ENCODE assay signal across 19 cellular contexts in genomic region chr9:36396985-36397384, GRCh38. TPM values are rescaled to one million over a fixed set of nuclear protein-coding genes. Genes with fewer than 3 reads are reported as not detected.
DNase-seq lines count a peak whose midpoint lies in the region; ATAC-seq and TF ChIP-seq lines count a peak whose summit lies in the region.
"Had no signal": no experiment of that assay in that cellular context is flagged by ENCODE, and none has a peak within 500 bp of the region (broad histone marks: within the 10 kb centered on the region; RNA-seq: fewer than 3 reads in every experiment).

No MANE protein-coding gene starts in this region.

- CTCF ChIA-PET in PC-9 (lab: Charles Lee): interaction anchor here (0.6 to 0.9 kb wide), 2 partner anchors 12 to 267 kb away, joined by 3 to 7 read pairs; no protein-coding TSS in a partner anchor

- intact Hi-C loops in PC-9 (cut with micrococcal nuclease; ENCODE audit: unreplicated experiment): no loop called here

- TF ChIP-seq EP300 in tibial nerve (IDR thresholded peaks at IDR 0.05): no peak

- 0 out of 22 replicates have a peak, but pooled peaks cover 0 to 3% (median 0%) of the 10 kb centered on the region in 11 experiments for H3K9me3 ChIP-seq in BLaER1 treated with 17β-estradiol and CSF1 and Interleukin-3, amounts not matched to agents 10 nM and 100 nM (replicated peaks in 1 of 11)
- H3K9me3 ChIP-seq in PC-9 (ENCODE audit: insufficient read depth, low read depth): no peaks in the 10 kb centered on the region
- no peaks in the 10 kb centered on the region for H3K9me3 ChIP-seq in tibial nerve
- H3K9me3 ChIP-seq: adrenal gland, BE2C, left lung, pancreas, thyroid gland had no signal

- no TSS peak for BruUV-seq in PC-9 (replicated peaks; lab: Mats Ljungman, UMichigan)

- no peak for TF ChIP-seq CTCF in PC-9 (conservative IDR thresholded peaks at IDR 0.05)
- TF ChIP-seq CTCF in glutamatergic neuron (IDR thresholded peaks at IDR 0.05; ENCODE audit: partially characterized antibody, unreplicated experiment): no peak
- TF ChIP-seq CTCF in tibial nerve (IDR thresholded peaks at IDR 0.05): no peak

- H3K79me2 ChIP-seq in PC-9 (ENCODE audit: low read depth): peaks cover 77% of the 10 kb centered on the region

- no peak overlapping the region for H3K4me3 ChIP-seq in BLaER1 treated with 17β-estradiol and CSF1 and Interleukin-3, amounts not matched to agents 10 nM and 100 nM
- no peak overlapping the region for H3K4me3 ChIP-seq in PC-9
- H3K4me3 ChIP-seq in tibial nerve: no peak overlapping the region
- H3K4me3 ChIP-seq: adrenal gland, left lung, pancreas, skin epidermis, thyroid gland had no signal

- TF ChIP-seq POLR2A in tibial nerve (IDR thresholded peaks at IDR 0.05): no peak

- peak overlapping the region; percentile 92 for H3K4me3 Mint-ChIP-seq in glutamatergic neuron (ENCODE audit: unreplicated experiment)
- H3K4me3 Mint-ChIP-seq: activated T-helper 1 cell treated with anti-CD3 and anti-CD28 coated beads, Interleukin-12 subunit alpha, Interleukin-12 subunit beta, Interleukin-2, Interleukin-4 antibody, amounts not matched to agents 30 ng/mL and 10 ng/mL and 1 ng/mL, durations not matched to agents 14 hours and 24 hours and 36 hours had no signal

- H3K9ac ChIP-seq in BLaER1 treated with 17β-estradiol and CSF1 and Interleukin-3, amounts not matched to agents 10 nM and 100 nM: no peak overlapping the region

- no peaks in the 10 kb centered on the region for H3K36me3 Mint-ChIP-seq in glutamatergic neuron (ENCODE audit: unreplicated experiment)

- WGBS in tibial nerve, 2 donors: 89 to 91% methylated on average over 9 of the region's 9 CpGs

- POLR2A ChIA-PET in PC-9 (lab: Charles Lee; ENCODE audit: unreplicated experiment): no interaction called here

- H3K36me3 ChIP-seq in BLaER1 treated with 17β-estradiol and CSF1 and Interleukin-3, amounts not matched to agents 10 nM and 100 nM: peaks cover 0 to 56% (median 27%) of the 10 kb centered on the region in 11 experiments; a peak in 19 of 22 replicates
- no peaks in the 10 kb centered on the region for H3K36me3 ChIP-seq in PC-9 (ENCODE audit: low read depth)
- H3K36me3 ChIP-seq in tibial nerve: peaks cover 0 to 3% (median 0%) of the 10 kb centered on the region in 3 donors
- H3K36me3 ChIP-seq: adrenal gland, left lung, pancreas, thyroid gland had no signal

- H3K4me1 ChIP-seq in BLaER1 treated with 17β-estradiol and CSF1 and Interleukin-3, amounts not matched to agents 10 nM and 100 nM: peaks cover 32 to 63% (median 54%) of the 10 kb centered on the region in 10 experiments
- H3K4me1 ChIP-seq in PC-9 (replicated peaks; ENCODE audit: insufficient read depth) (peaks cover 29% of the 10 kb centered on the region), tibial nerve (peaks cover 4 to 56% (median 25%) of the 10 kb centered on the region in 4 donors)

- H4K20me1 ChIP-seq in BLaER1 treated with 17β-estradiol and CSF1 and Interleukin-3, amounts not matched to agents 10 nM and 100 nM: peaks cover 43 to 93% (median 82%) of the 10 kb centered on the region in 11 experiments; a peak in 21 of 22 replicates
- no peaks in the 10 kb centered on the region; the same call in 1 of the 2 replicates for H4K20me1 ChIP-seq in PC-9 (ENCODE audit: insufficient read depth)

- H3K27me3 Mint-ChIP-seq in glutamatergic neuron (ENCODE audit: unreplicated experiment): peaks cover 9% of the 10 kb centered on the region

- DNase-seq in EH (ENCODE audit: low read depth) (peak; percentile 43), PC-9 (no peak), glutamatergic neuron (no peak), tibial nerve (ENCODE audit: low spot score in 2 of 2) (no peak), medulla oblongata (ENCODE audit: extremely low spot score) (no peak)
- DNase-seq: adrenal gland; BE2C; central memory CD4-positive, alpha-beta T cell; foreskin melanocyte; KBM-7; left lung; NCI-H1436 treated with DMSO at 0.1 percent for 48 hours; NCI-H345; pancreas; thyroid gland had no signal

- H3K4me2 ChIP-seq in BLaER1 treated with 17β-estradiol and CSF1 and Interleukin-3, amounts not matched to agents 10 nM and 100 nM: peak overlapping the region in 9 of 11 experiments; percentile 1 to 88 (median 78); a peak in 13 of 22 replicates
- H3K4me2 ChIP-seq in PC-9: peak overlapping the region; percentile 92; the same call in 1 of the 2 replicates

- ATAC-seq in GM21723 (IDR thresholded peaks at IDR 0.05; ENCODE audit: unreplicated experiment): no peak
- ATAC-seq: left lung, pancreas had no signal

- 0 out of 22 replicates have a peak overlapping the region, but pooled peaks of 1 of the 11 experiments have one; percentile 11 for H3K27ac ChIP-seq in BLaER1 treated with 17β-estradiol and CSF1 and Interleukin-3, amounts not matched to agents 10 nM and 100 nM
- H3K27ac ChIP-seq in PC-9 (no peak overlapping the region; the same call in 1 of the 2 replicates), tibial nerve (no peak overlapping the region)
- H3K27ac ChIP-seq: adrenal gland, pancreas, skin epidermis, thyroid gland had no signal

- peaks cover 34% of the 10 kb centered on the region for H3K4me1 Mint-ChIP-seq in glutamatergic neuron (ENCODE audit: low read depth, unreplicated experiment)

- H3K9me3 Mint-ChIP-seq in glutamatergic neuron (ENCODE audit: unreplicated experiment): peaks cover 10% of the 10 kb centered on the region
- H3K9me3 Mint-ChIP-seq: activated T-helper 1 cell treated with anti-CD3 and anti-CD28 coated beads, Interleukin-12 subunit alpha, Interleukin-12 subunit beta, Interleukin-2, Interleukin-4 antibody, amounts not matched to agents 30 ng/mL and 10 ng/mL and 1 ng/mL, durations not matched to agents 14 hours and 24 hours and 36 hours had no signal

- H3K9me2 ChIP-seq in PC-9 (ENCODE audit: insufficient read depth): no peaks in the 10 kb centered on the region

- no peak overlapping the region for H2AFZ ChIP-seq in PC-9

- H3F3A ChIP-seq in PC-9 (ENCODE audit: insufficient read depth, low read depth): peaks cover 11% of the 10 kb centered on the region

- H3K27ac Mint-ChIP-seq in glutamatergic neuron (ENCODE audit: unreplicated experiment): no peak overlapping the region
- H3K27ac Mint-ChIP-seq: activated T-helper 1 cell treated with anti-CD3 and anti-CD28 coated beads, Interleukin-12 subunit alpha, Interleukin-12 subunit beta, Interleukin-2, Interleukin-4 antibody, amounts not matched to agents 30 ng/mL and 10 ng/mL and 1 ng/mL, durations not matched to agents 14 hours and 24 hours and 36 hours had no signal

- H3K27me3 ChIP-seq in BLaER1 treated with 17β-estradiol and CSF1 and Interleukin-3, amounts not matched to agents 10 nM and 100 nM: no peaks in the 10 kb centered on the region
- H3K27me3 ChIP-seq in PC-9 (ENCODE audit: insufficient read depth, low read depth) (no peaks in the 10 kb centered on the region), tibial nerve (no peaks in the 10 kb centered on the region)
- H3K27me3 ChIP-seq: adrenal gland, BE2C, left lung, pancreas, thyroid gland had no signal

RNA-seq across cellular contexts. Expression of gene RNF38, which starts 3.1 kb away (rescaled TPM):
- total RNA-seq in PC-9 (2021) (15.2 and 17.5 TPM in 2 replicates), glutamatergic neuron (ENCODE audit: unreplicated experiment) (129 TPM), tibial nerve (10 to 100 TPM; 25.5 to 55.5 (median 32.0) TPM)
